In the genomic region with DNA sequence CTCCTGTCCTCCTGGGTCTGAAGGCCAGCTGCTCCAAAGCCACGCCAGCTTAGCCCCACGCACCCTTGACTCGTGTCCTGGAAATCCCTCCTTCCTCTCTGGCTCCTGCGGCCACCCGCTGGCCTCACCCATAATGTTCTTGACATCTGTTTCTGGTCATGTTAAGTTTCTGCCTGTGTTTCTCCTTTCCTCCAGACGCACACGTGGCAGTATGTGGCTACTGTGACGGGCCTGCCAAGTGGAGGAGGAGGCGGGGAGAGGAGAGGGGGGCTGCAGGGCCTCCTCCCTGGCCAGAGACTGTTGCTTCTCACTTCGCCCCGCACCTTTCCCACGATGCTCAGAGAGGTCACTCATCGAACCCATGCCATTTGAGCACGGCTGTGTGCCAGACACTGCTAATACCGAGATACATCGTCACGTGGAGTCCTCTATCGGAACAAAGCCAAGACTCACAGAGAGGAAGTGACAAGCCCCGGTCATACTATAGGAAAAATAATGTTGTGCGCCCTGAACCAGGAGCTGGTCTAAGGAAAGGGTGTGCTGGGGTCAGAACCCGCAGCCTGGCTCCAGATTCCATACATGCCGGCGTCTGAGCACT, we compare ENCODE assay signal across 8 cellular contexts. TPM values are rescaled to one million over a fixed set of nuclear protein-coding genes. Genes with fewer than 3 reads are reported as not detected.
DNase-seq lines count a peak whose midpoint lies in the region; ATAC-seq and TF ChIP-seq lines count a peak whose summit lies in the region.

No MANE protein-coding gene starts in this region.

- no peak overlapping the region for H3K27ac Mint-ChIP-seq in WTC11

- H3K4me1 ChIP-seq in ovary (ENCODE audit: insufficient read depth) (peaks cover 13% of the 10 kb centered on the region), SJCRH30 (no peaks in the 10 kb centered on the region)

- 3 to 5% (median 5%) methylated on average over 23 of the region's 23 CpGs for WGBS in ovary, 3 donors

- H3K36me3 ChIP-seq in ovary (no peaks in the 10 kb centered on the region), SJCRH30 (no peaks in the 10 kb centered on the region)

- H3K4me3 ChIP-seq in fibroblast of mammary gland (ENCODE audit: control insufficient read depth, low read depth, low read length) (no peak overlapping the region), ovary (no peak overlapping the region), SJCRH30 (no peak overlapping the region)

- DNase-seq in C1 segment of cervical spinal cord (lab: John Stamatoyannopoulos, UW) (peak in 8 of 14 donors; percentile 27 to 65 (median 46)), RPMI8226 (peak; percentile 78), fibroblast of mammary gland (ENCODE audit: low read depth) (peak; percentile 90), ovary (peak; percentile 69 to 75 (median 73)), SJCRH30 (no peak), WTC11 (ENCODE audit: low spot score) (no peak)
- DNase-seq in stimulated activated CD4-positive, alpha-beta T cell treated with anti-CD3 and anti-CD28 coated beads, Interleukin-2, amount 100 ng/mL, for 48 hours = no peak
- DNase-seq in stimulated activated CD4-positive, alpha-beta T cell treated with anti-CD3 and anti-CD28 coated beads, Interleukin-12 subunit alpha, Interleukin-12 subunit beta, amount 100 ng/mL, for 4 hours = no peak

- H3K36me3 Mint-ChIP-seq in WTC11 = no peaks in the 10 kb centered on the region

- H3K27ac ChIP-seq in ovary (no peak overlapping the region), SJCRH30 (no peak overlapping the region)

- H3K4me1 Mint-ChIP-seq in WTC11 = peaks cover 35% of the 10 kb centered on the region

- intact Hi-C loops in ovary (cut with DNase I) = no loop called here

- no peaks in the 10 kb centered on the region for H3K27me3 ChIP-seq in ovary
- peaks cover 15% of the 10 kb centered on the region; the same call in 1 of the 2 replicates for H3K27me3 ChIP-seq in SJCRH30

- TF ChIP-seq POLR2A in ovary (IDR thresholded peaks at IDR 0.05) = no peak

- POLR2A ChIA-PET in WTC11 (lab: Charles Lee) = no interaction called here

- ATAC-seq in WTC11 = no peak

- H3K27me3 Mint-ChIP-seq in WTC11 (ENCODE audit: low read depth) = no peaks in the 10 kb centered on the region; the same call in 1 of the 2 replicates

- H3K9me3 ChIP-seq in ovary = no peaks in the 10 kb centered on the region
- no peaks in the 10 kb centered on the region for H3K9me3 ChIP-seq in SJCRH30 (replicated peaks)

- no peak overlapping the region for H3K4me3 Mint-ChIP-seq in WTC11

- CTCF ChIA-PET in WTC11 (lab: Charles Lee) = interaction anchor here (1.2 to 2.4 kb wide), 2 partner anchors 10 to 22 kb away, joined by 6 to 10 read pairs; no protein-coding TSS in a partner anchor

- TF ChIP-seq EP300 in ovary (IDR thresholded peaks at IDR 0.05) = no peak

- TF ChIP-seq CTCF in fibroblast of mammary gland (conservative IDR thresholded peaks at IDR 0.05; ENCODE audit: control insufficient read depth, insufficient read depth, low read depth, low read length) (no peak), ovary (IDR thresholded peaks at IDR 0.05) (no peak), WTC11 (IDR thresholded peaks at IDR 0.05) (no peak)

- H3K9me3 Mint-ChIP-seq in WTC11 = no peaks in the 10 kb centered on the region

TF ChIP-seq in WTC11, 78 proteins besides CTCF, POLR2A, EP300 and RAD21:
- TF ChIP-seq SOX15 (CRISPR knock-in tag; IDR thresholded peaks at IDR 0.05) = no peak
- TF ChIP-seq GABPB1 (CRISPR knock-in tag; IDR thresholded peaks at IDR 0.05) = no peak

RNA-seq across cellular contexts. Expression of a gene that starts 11.5 kb away (rescaled TPM):
- total RNA-seq in ovary (1 to 10 TPM; 4.0 to 7.7 (median 4.9) TPM), WTC11 (2021) (5.7 to 6.4 TPM (median 5.9 TPM) in 3 replicates)
- 1 to 10 TPM; 6.7 to 8.5 TPM for polyA plus RNA-seq in ovary
- total RNA-seq in SJCRH30 (2014; rRNA removed; shearing (Covaris generic)) = 0.08 TPM in 1 of 2 replicates, not detected in the other

RNA-seq across cellular contexts. Expression of a gene that starts 26.8 kb away (rescaled TPM):
- total RNA-seq in ovary (1 to 10 TPM in 4 of 7 donors, under 1 TPM in 2, not detected in 1; 0.34 to 4.1 (median 1.4) TPM), WTC11 (2021) (0.92 to 1.4 TPM (median 1.1 TPM) in 3 replicates)
- 1 to 10 TPM in 1 of 2 donors, under 1 TPM in 1; 0.42 to 1.6 TPM for polyA plus RNA-seq in ovary
- 0.13 and 0.26 TPM in 2 replicates for total RNA-seq in SJCRH30 (2014; rRNA removed; shearing (Covaris generic))

RNA-seq across cellular contexts. Expression of a gene that starts 35.7 kb away (rescaled TPM):
- 1 to 10 TPM; 1.7 to 9.2 (median 5.0) TPM for total RNA-seq in ovary
- polyA plus RNA-seq in ovary = 1 to 10 TPM; 1.6 to 2.2 TPM
- total RNA-seq in SJCRH30 (2014; rRNA removed; shearing (Covaris generic)) = not detected in 2 replicates
- total RNA-seq in WTC11 (2021) = 0.21 to 0.25 TPM (median 0.22 TPM) in 3 replicates

Comparison
In these comparisons a context has a peak if more than half of its experiments do, and no peak if none do; other contexts are left out.
1. DNase-seq: peak in C1 segment of cervical spinal cord (8 of 14), RPMI8226 (single experiment), fibroblast of mammary gland (single experiment) and ovary (5 of 5); none in stimulated activated CD4-positive, alpha-beta T cell treated with anti-CD3 and anti-CD28 coated beads, Interleukin-2, amount 100 ng/mL, for 48 hours (0 of 2), stimulated activated CD4-positive, alpha-beta T cell treated with anti-CD3 and anti-CD28 coated beads, Interleukin-12 subunit alpha, Interleukin-12 subunit beta, amount 100 ng/mL, for 4 hours (single experiment), SJCRH30 (0 of 2) and WTC11 (single experiment).